ENCODE assay signal across 1 cellular context in the genomic region with DNA sequence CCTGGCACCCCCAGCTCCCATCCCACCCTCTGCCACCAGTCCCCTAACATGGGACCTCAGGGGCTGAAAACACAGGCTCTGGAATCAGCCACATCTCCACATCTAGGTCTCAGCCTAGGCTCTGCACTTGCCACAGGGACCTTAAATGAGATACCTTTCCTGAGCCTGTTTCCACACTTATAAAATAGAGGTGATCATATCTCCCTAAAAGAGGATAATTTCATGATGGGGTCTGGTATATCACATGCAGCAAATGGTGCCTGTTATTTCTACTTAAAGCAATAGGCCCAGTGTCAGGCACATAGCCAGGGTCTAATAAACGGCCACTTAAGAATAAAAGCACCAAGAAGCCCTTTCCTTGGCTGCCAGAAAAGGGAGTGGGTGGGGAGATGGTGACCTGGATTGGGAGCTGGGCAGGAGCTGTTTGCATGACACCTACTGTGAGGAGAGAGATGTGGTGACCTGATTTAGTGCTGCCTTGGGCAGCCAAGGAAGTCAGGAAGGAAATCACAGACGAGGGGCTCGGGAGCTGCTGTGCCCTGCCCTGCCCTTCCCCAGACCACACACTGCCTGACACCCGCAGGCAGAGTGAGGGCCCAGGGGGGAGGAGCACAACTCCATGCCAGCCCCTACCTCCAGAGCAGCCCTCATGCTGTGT.
TF ChIP-seq lines count a peak whose summit lies in the region.

No MANE protein-coding gene starts in this region.

TF ChIP-seq in HEK293, 187 proteins besides CTCF, POLR2A, EP300 and RAD21 (continued from another document and continues in another):
- TF ChIP-seq, protein P1, sequence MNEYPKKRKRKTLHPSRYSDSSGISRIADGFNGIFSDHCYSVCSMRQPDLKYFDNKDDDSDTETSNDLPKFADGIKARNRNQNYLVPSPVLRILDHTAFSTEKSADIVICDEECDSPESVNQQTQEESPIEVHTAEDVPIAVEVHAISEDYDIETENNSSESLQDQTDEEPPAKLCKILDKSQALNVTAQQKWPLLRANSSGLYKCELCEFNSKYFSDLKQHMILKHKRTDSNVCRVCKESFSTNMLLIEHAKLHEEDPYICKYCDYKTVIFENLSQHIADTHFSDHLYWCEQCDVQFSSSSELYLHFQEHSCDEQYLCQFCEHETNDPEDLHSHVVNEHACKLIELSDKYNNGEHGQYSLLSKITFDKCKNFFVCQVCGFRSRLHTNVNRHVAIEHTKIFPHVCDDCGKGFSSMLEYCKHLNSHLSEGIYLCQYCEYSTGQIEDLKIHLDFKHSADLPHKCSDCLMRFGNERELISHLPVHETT (tag by site-specific recombination; IDR thresholded peaks at IDR 0.05) = no peak
- TF ChIP-seq OSR2 (tag by site-specific recombination; IDR thresholded peaks at IDR 0.05) = peak; percentile 84
- peak; percentile 80 for TF ChIP-seq MYNN (tag by site-specific recombination; IDR thresholded peaks at IDR 0.05; ENCODE audit: borderline replicate concordance)
- TF ChIP-seq SCRT2 (tag by site-specific recombination; IDR thresholded peaks at IDR 0.05) = no peak
- no peak for TF ChIP-seq ZNF555 (tag by site-specific recombination; conservative IDR thresholded peaks at IDR 0.05)
- TF ChIP-seq ZNF530 (tag by site-specific recombination; IDR thresholded peaks at IDR 0.05; ENCODE audit: low read depth) = no peak
- TF ChIP-seq GLI4 (tag by site-specific recombination; IDR thresholded peaks at IDR 0.05) = no peak
- no peak for TF ChIP-seq ZNF184 (tag by site-specific recombination; IDR thresholded peaks at IDR 0.05)
- TF ChIP-seq ZNF600 (tag by site-specific recombination; IDR thresholded peaks at IDR 0.05) = 0 out of 2 replicates have a peak, but pooled peaks have one; percentile 35
- no peak for TF ChIP-seq ZNF529 (tag by site-specific recombination; IDR thresholded peaks at IDR 0.05; ENCODE audit: insufficient replicate concordance)
- TF ChIP-seq, protein P2, sequence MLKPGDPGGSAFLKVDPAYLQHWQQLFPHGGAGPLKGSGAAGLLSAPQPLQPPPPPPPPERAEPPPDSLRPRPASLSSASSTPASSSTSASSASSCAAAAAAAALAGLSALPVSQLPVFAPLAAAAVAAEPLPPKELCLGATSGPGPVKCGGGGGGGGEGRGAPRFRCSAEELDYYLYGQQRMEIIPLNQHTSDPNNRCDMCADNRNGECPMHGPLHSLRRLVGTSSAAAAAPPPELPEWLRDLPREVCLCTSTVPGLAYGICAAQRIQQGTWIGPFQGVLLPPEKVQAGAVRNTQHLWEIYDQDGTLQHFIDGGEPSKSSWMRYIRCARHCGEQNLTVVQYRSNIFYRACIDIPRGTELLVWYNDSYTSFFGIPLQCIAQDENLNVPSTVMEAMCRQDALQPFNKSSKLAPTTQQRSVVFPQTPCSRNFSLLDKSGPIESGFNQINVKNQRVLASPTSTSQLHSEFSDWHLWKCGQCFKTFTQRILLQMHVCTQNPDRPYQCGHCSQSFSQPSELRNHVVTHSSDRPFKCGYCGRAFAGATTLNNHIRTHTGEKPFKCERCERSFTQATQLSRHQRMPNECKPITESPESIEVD (tag by site-specific recombination; IDR thresholded peaks at IDR 0.05) = no peak
- no peak for TF ChIP-seq ZBTB21 (tag by site-specific recombination; IDR thresholded peaks at IDR 0.05)
- no peak for TF ChIP-seq ZNF16 (tag by site-specific recombination; IDR thresholded peaks at IDR 0.05; ENCODE audit: low read depth)
- no peak for TF ChIP-seq ZNF394 (tag by site-specific recombination; IDR thresholded peaks at IDR 0.05; ENCODE audit: borderline replicate concordance)
- TF ChIP-seq, protein P3, sequence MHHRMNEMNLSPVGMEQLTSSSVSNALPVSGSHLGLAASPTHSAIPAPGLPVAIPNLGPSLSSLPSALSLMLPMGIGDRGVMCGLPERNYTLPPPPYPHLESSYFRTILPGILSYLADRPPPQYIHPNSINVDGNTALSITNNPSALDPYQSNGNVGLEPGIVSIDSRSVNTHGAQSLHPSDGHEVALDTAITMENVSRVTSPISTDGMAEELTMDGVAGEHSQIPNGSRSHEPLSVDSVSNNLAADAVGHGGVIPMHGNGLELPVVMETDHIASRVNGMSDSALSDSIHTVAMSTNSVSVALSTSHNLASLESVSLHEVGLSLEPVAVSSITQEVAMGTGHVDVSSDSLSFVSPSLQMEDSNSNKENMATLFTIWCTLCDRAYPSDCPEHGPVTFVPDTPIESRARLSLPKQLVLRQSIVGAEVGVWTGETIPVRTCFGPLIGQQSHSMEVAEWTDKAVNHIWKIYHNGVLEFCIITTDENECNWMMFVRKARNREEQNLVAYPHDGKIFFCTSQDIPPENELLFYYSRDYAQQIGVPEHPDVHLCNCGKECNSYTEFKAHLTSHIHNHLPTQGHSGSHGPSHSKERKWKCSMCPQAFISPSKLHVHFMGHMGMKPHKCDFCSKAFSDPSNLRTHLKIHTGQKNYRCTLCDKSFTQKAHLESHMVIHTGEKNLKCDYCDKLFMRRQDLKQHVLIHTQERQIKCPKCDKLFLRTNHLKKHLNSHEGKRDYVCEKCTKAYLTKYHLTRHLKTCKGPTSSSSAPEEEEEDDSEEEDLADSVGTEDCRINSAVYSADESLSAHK (tag by site-specific recombination; IDR thresholded peaks at IDR 0.05) = no peak
- no peak for TF ChIP-seq ZNF747 (tag by site-specific recombination; IDR thresholded peaks at IDR 0.05)
- TF ChIP-seq ZNF341 (tag by site-specific recombination; IDR thresholded peaks at IDR 0.05; ENCODE audit: low read depth) = peak; percentile 56
- TF ChIP-seq ZNF10 (tag by site-specific recombination; IDR thresholded peaks at IDR 0.05) = no peak
- TF ChIP-seq ZNF2 (tag by site-specific recombination; IDR thresholded peaks at IDR 0.05) = no peak
- TF ChIP-seq ZNF221 (tag by site-specific recombination; IDR thresholded peaks at IDR 0.05; ENCODE audit: borderline replicate concordance) = no peak
- TF ChIP-seq ZNF510 (tag by site-specific recombination; IDR thresholded peaks at IDR 0.05; ENCODE audit: insufficient replicate concordance) = no peak
- peak; percentile 55 for TF ChIP-seq ZFHX2 (tag by site-specific recombination; conservative IDR thresholded peaks at IDR 0.05)
- TF ChIP-seq, protein P4, sequence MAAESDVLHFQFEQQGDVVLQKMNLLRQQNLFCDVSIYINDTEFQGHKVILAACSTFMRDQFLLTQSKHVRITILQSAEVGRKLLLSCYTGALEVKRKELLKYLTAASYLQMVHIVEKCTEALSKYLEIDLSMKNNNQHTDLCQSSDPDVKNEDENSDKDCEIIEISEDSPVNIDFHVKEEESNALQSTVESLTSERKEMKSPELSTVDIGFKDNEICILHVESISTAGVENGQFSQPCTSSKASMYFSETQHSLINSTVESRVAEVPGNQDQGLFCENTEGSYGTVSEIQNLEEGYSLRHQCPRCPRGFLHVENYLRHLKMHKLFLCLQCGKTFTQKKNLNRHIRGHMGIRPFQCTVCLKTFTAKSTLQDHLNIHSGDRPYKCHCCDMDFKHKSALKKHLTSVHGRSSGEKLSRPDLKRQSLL (tag by site-specific recombination; IDR thresholded peaks at IDR 0.05) = no peak
- 0 out of 2 replicates have a peak, but pooled peaks have one; percentile 35 for TF ChIP-seq WT1 (tag by site-specific recombination; IDR thresholded peaks at IDR 0.05)
- TF ChIP-seq, protein P5, sequence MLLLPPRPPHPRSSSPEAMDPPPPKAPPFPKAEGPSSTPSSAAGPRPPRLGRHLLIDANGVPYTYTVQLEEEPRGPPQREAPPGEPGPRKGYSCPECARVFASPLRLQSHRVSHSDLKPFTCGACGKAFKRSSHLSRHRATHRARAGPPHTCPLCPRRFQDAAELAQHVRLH (tag by site-specific recombination; IDR thresholded peaks at IDR 0.05) = no peak
- no peak for TF ChIP-seq ZNF266 (tag by site-specific recombination; IDR thresholded peaks at IDR 0.05; ENCODE audit: low read depth)
- TF ChIP-seq ZNF223 (tag by site-specific recombination; IDR thresholded peaks at IDR 0.05) = no peak
- TF ChIP-seq ZNF596 (tag by site-specific recombination; IDR thresholded peaks at IDR 0.05) = no peak
- no peak for TF ChIP-seq KLF16 (tag by site-specific recombination; IDR thresholded peaks at IDR 0.05)
- TF ChIP-seq MZF1 (tag by site-specific recombination; IDR thresholded peaks at IDR 0.05; ENCODE audit: borderline replicate concordance) = no peak
- TF ChIP-seq ZNF37A (tag by site-specific recombination; IDR thresholded peaks at IDR 0.05) = no peak
- TF ChIP-seq ZNF335 (tag by site-specific recombination; conservative IDR thresholded peaks at IDR 0.05) = 0 out of 2 replicates have a peak, but pooled peaks have one; percentile 39
- TF ChIP-seq SCRT1 (tag by site-specific recombination; IDR thresholded peaks at IDR 0.05; ENCODE audit: borderline replicate concordance) = no peak
- no peak for TF ChIP-seq SETDB1 (IDR thresholded peaks at IDR 0.05; ENCODE audit: insufficient read length, low read length)
- no peak for TF ChIP-seq KLF10 (tag by site-specific recombination; IDR thresholded peaks at IDR 0.05)
- no peak for TF ChIP-seq HOXD13 (CRISPR knock-in tag; IDR thresholded peaks at IDR 0.05; ENCODE audit: borderline replicate concordance)
- no peak for TF ChIP-seq YY1 (tag by site-specific recombination; IDR thresholded peaks at IDR 0.05)
- no peak for TF ChIP-seq ZNF248 (tag by site-specific recombination; IDR thresholded peaks at IDR 0.05)
- TF ChIP-seq ZNF175 (tag by site-specific recombination; IDR thresholded peaks at IDR 0.05) = no peak
- TF ChIP-seq ZNF174 (tag by site-specific recombination; IDR thresholded peaks at IDR 0.05) = no peak
- TF ChIP-seq YY2 (tag by site-specific recombination; IDR thresholded peaks at IDR 0.05) = no peak
- no peak for TF ChIP-seq ZNF324 (tag by site-specific recombination; IDR thresholded peaks at IDR 0.05)
- TF ChIP-seq ZNF302 (tag by site-specific recombination; IDR thresholded peaks at IDR 0.05; ENCODE audit: low read depth) = no peak
- no peak for TF ChIP-seq GFI1B (tag by site-specific recombination; IDR thresholded peaks at IDR 0.05)
- no peak for TF ChIP-seq ZNF140 (tag by site-specific recombination; IDR thresholded peaks at IDR 0.05)
- no peak for TF ChIP-seq RBAK (tag by site-specific recombination; IDR thresholded peaks at IDR 0.05)
- TF ChIP-seq ZNF558 (tag by site-specific recombination; IDR thresholded peaks at IDR 0.05) = no peak
- TF ChIP-seq, protein P6, sequence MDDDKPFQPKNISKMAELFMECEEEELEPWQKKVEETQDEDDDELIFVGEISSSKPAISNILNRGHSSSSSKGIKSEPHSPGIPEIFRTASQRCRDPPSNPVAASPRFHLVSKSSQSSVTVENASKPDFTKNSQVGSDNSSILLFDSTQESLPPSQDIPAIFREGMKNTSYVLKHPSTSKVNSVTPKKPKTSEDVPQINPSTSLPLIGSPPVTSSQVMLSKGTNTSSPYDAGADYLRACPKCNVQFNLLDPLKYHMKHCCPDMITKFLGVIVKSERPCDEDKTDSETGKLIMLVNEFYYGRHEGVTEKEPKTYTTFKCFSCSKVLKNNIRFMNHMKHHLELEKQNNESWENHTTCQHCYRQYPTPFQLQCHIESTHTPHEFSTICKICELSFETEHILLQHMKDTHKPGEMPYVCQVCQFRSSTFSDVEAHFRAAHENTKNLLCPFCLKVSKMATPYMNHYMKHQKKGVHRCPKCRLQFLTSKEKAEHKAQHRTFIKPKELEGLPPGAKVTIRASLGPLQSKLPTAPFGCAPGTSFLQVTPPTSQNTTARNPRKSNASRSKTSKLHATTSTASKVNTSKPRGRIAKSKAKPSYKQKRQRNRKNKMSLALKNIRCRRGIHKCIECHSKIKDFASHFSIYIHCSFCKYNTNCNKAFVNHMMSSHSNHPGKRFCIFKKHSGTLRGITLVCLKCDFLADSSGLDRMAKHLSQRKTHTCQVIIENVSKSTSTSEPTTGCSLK (tag by site-specific recombination; IDR thresholded peaks at IDR 0.05) = no peak
- TF ChIP-seq, protein P7, sequence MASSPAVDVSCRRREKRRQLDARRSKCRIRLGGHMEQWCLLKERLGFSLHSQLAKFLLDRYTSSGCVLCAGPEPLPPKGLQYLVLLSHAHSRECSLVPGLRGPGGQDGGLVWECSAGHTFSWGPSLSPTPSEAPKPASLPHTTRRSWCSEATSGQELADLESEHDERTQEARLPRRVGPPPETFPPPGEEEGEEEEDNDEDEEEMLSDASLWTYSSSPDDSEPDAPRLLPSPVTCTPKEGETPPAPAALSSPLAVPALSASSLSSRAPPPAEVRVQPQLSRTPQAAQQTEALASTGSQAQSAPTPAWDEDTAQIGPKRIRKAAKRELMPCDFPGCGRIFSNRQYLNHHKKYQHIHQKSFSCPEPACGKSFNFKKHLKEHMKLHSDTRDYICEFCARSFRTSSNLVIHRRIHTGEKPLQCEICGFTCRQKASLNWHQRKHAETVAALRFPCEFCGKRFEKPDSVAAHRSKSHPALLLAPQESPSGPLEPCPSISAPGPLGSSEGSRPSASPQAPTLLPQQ (tag by site-specific recombination; IDR thresholded peaks at IDR 0.05) = no peak
- TF ChIP-seq, protein P8, sequence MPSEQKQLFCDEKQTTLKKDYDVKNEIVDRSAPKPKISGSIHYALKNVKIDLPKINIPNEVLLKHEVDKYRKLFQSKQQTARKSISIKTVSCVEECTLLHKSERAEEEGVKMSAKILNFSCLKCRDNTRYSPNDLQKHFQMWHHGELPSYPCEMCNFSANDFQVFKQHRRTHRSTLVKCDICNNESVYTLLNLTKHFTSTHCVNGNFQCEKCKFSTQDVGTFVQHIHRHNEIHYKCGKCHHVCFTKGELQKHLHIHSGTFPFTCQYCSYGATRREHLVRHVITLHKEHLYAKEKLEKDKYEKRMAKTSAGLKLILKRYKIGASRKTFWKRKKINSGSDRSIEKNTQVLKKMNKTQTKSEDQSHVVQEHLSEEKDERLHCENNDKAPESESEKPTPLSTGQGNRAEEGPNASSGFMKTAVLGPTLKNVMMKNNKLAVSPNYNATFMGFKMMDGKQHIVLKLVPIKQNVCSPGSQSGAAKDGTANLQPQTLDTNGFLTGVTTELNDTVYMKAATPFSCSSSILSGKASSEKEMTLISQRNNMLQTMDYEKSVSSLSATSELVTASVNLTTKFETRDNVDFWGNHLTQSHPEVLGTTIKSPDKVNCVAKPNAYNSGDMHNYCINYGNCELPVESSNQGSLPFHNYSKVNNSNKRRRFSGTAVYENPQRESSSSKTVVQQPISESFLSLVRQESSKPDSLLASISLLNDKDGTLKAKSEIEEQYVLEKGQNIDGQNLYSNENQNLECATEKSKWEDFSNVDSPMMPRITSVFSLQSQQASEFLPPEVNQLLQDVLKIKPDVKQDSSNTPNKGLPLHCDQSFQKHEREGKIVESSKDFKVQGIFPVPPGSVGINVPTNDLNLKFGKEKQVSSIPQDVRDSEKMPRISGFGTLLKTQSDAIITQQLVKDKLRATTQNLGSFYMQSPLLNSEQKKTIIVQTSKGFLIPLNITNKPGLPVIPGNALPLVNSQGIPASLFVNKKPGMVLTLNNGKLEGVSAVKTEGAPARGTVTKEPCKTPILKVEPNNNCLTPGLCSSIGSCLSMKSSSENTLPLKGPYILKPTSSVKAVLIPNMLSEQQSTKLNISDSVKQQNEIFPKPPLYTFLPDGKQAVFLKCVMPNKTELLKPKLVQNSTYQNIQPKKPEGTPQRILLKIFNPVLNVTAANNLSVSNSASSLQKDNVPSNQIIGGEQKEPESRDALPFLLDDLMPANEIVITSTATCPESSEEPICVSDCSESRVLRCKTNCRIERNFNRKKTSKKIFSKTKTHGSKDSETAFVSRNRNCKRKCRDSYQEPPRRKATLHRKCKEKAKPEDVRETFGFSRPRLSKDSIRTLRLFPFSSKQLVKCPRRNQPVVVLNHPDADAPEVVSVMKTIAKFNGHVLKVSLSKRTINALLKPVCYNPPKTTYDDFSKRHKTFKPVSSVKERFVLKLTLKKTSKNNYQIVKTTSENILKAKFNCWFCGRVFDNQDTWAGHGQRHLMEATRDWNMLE (tag by site-specific recombination; conservative IDR thresholded peaks at IDR 0.05; ENCODE audit: low read depth) = no peak
- TF ChIP-seq ZNF521 (tag by site-specific recombination; IDR thresholded peaks at IDR 0.05) = no peak
- TF ChIP-seq ZIC2 (tag by site-specific recombination; IDR thresholded peaks at IDR 0.05) = peak; percentile 85
